9 cellular contexts compared by ENCODE assay signal in genomic region chrX:63761639-63762038, GRCh38. TPM values are rescaled to one million over a fixed set of nuclear protein-coding genes. Genes with fewer than 3 reads are reported as not detected.
A peak's percentile ranks its signal among the peaks of the same experiment; 100 is the strongest.
DNase-seq lines count a peak whose midpoint lies in the region; ATAC-seq and TF ChIP-seq lines count a peak whose summit lies in the region.
"Had no signal": no experiment of that assay in that cellular context is flagged by ENCODE, and none has a peak within 500 bp of the region (broad histone marks: within the 10 kb centered on the region; RNA-seq: fewer than 3 reads in every experiment).

No MANE protein-coding gene starts in this region.

- H3K36me3 ChIP-seq in heart right ventricle (no peaks in the 10 kb centered on the region), WERI-Rb-1 (no peaks in the 10 kb centered on the region), upper lobe of right lung (no peaks in the 10 kb centered on the region)

- WGBS in heart right ventricle, 2 donors = 50 to 60% methylated on average over 1 of the region's 1 CpG

- intact Hi-C loops in heart right ventricle (cut with DNase I) (loop anchor here in 1 of 10 donors (5.0 kb wide), 1 partner anchor 409 kb away; the partner anchor contains the start of gene SPIN4), left cardiac atrium (cut with DNase I) (no loop called here), upper lobe of right lung (cut with DNase I) (no loop called here)

- ATAC-seq in heart right ventricle (peak in 3 of 8 donors; percentile 26 to 39 (median 29)), left cardiac atrium (no peak), HG02973 (IDR thresholded peaks at IDR 0.05; ENCODE audit: unreplicated experiment) (peak; percentile 75), upper lobe of right lung (no peak)

- no peak overlapping the region for H3K27ac ChIP-seq in heart right ventricle
- H3K27ac ChIP-seq in WERI-Rb-1 = peak overlapping the region; percentile 49
- H3K27ac ChIP-seq in upper lobe of right lung = no peak overlapping the region
- H3K27ac ChIP-seq: C4-2B had no signal

- CTCF ChIA-PET in HEK293T (lab: Yijun Ruan, JAX) = no interaction called here

- H3K4me3 ChIP-seq in heart right ventricle (no peak overlapping the region), WERI-Rb-1 (ENCODE audit: low read depth, low read length) (no peak overlapping the region), upper lobe of right lung (no peak overlapping the region)

- DNase-seq in heart right ventricle (no peak), left cardiac atrium (no peak), WERI-Rb-1 (no peak), upper lobe of right lung (no peak), NCI-H2081 treated with DMSO at 0.1 percent for 48 hours (lab: John Stamatoyannopoulos, UW) (no peak), HEK293T (ENCODE audit: extremely low spot score) (no peak), DMS114 treated with DMSO at 0.1 percent for 48 hours (lab: John Stamatoyannopoulos, UW; ENCODE audit: unreplicated experiment) (no peak)

- H3K27me3 ChIP-seq in heart right ventricle (peaks cover 0 to 7% (median 0%) of the 10 kb centered on the region in 7 donors), WERI-Rb-1 (ENCODE audit: insufficient read depth, low read depth, severe bottlenecking) (no peaks in the 10 kb centered on the region), upper lobe of right lung (no peaks in the 10 kb centered on the region)

- peaks cover 0 to 14% (median 0%) of the 10 kb centered on the region in 9 donors for H3K4me1 ChIP-seq in heart right ventricle
- H3K4me1 ChIP-seq in upper lobe of right lung = no peaks in the 10 kb centered on the region

- POLR2A ChIA-PET in HEK293T (lab: Yijun Ruan, JAX) = no interaction called here

- peak in 5 of 9 donors; percentile 17 to 38 (median 31) for TF ChIP-seq CTCF in heart right ventricle (IDR thresholded peaks at IDR 0.05)
- TF ChIP-seq CTCF in WERI-Rb-1 (IDR thresholded peaks at IDR 0.05; ENCODE audit: low read depth, low read length) = no peak
- peak; percentile 20 for TF ChIP-seq CTCF in upper lobe of right lung (IDR thresholded peaks at IDR 0.05)

- no peaks in the 10 kb centered on the region for H3K9me3 ChIP-seq in heart right ventricle
- H3K9me3 ChIP-seq in WERI-Rb-1 (ENCODE audit: severe bottlenecking) = no peaks in the 10 kb centered on the region
- H3K9me3 ChIP-seq in upper lobe of right lung = no peaks in the 10 kb centered on the region

TF ChIP-seq in HEK293T, 16 proteins besides CTCF, POLR2A, EP300 and RAD21:
- TF ChIP-seq ZNF384 (IDR thresholded peaks at IDR 0.05) = no peak
TF ChIP-seq in HEK293T: peak in this region for 0.

RNA-seq across cellular contexts. Expression of gene ARHGEF9, which starts 23.4 kb away (rescaled TPM):
- total RNA-seq in heart right ventricle (10 to 100 TPM; 28.4 to 63.2 (median 46.9) TPM), left cardiac atrium (10 to 100 TPM; 69.3 to 73.5 TPM), upper lobe of right lung (20.3 TPM)
- polyA plus RNA-seq in heart right ventricle = 10 to 100 TPM in 1 of 2 donors, 1 to 10 TPM in 1; 8.6 to 44.2 TPM
